In the genomic region with DNA sequence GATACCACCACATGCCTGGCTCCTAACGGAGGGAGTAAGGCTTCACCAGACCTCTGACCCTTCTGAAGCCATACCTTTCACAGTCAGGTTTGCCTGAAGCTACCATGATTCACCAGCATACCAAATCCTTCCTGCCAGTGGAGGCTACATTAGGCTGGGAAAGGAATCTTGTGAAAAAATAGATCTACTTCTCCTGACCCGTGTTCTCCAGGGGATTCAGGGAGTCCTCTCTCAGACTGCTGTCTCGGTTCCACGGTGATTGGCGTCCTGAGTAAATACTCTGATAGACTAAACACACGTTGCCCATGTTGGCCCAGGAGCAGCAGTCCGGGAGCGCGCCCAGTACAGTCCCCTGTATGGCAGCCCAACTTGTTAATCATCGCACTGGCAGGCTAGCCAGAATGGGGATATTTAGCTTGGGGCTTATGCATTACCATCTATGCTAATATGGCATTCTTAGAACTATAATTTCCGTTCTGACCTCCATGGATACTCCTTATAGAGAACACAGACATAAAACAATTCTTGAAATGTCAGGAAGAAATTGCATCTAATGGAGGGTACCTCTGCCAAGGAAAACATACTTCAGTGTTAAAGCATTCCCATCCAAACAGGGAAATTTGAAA, we compare ENCODE assay signal across 22 cellular contexts.
DNase-seq lines count a peak whose midpoint lies in the region; ATAC-seq and TF ChIP-seq lines count a peak whose summit lies in the region.
"Had no signal": no experiment of that assay in that cellular context is flagged by ENCODE, and none has a peak within 500 bp of the region (broad histone marks: within the 10 kb centered on the region; RNA-seq: fewer than 3 reads in every experiment).

No MANE protein-coding gene starts in this region.

- H3K4me1 ChIP-seq in adipocyte (ENCODE audit: control insufficient read depth, insufficient read depth, low read length): peaks cover 42% of the 10 kb centered on the region

- H3K36me3 ChIP-seq in adipocyte (ENCODE audit: control insufficient read depth, insufficient read depth, low read length, severe bottlenecking): no peaks in the 10 kb centered on the region
- H3K36me3 ChIP-seq: cardiac muscle cell, suprapubic skin had no signal

- no peak overlapping the region for H3K9ac ChIP-seq in adipocyte (ENCODE audit: low read length)

- POLR2A ChIA-PET in AG04449 (lab: Yijun Ruan, JAX): no interaction called here

- H3K9me3 Mint-ChIP-seq in mesothelial cell of epicardium: no peaks in the 10 kb centered on the region
- H3K9me3 Mint-ChIP-seq: CD4-positive, alpha-beta memory T cell; natural killer cell had no signal

- H3K4me3 ChIP-seq in AG04449 (ENCODE audit: low read depth, low read length): no peak overlapping the region
- no peak overlapping the region for H3K4me3 ChIP-seq in adipocyte (ENCODE audit: low read length)
- no peak overlapping the region for H3K4me3 ChIP-seq in fibroblast of pulmonary artery (replicated peaks; ENCODE audit: low read depth, low read length)
- H3K4me3 ChIP-seq: A549, cardiac muscle cell, suprapubic skin had no signal

- peaks cover 73% of the 10 kb centered on the region for H3K4me1 Mint-ChIP-seq in mesothelial cell of epicardium
- H3K4me1 Mint-ChIP-seq: CD4-positive, alpha-beta memory T cell; natural killer cell had no signal

- H3K4me3 Mint-ChIP-seq in mesothelial cell of epicardium: no peak overlapping the region
- H3K4me3 Mint-ChIP-seq: CD4-positive, alpha-beta memory T cell; natural killer cell had no signal

- TF ChIP-seq CTCF in AG04449 (IDR thresholded peaks at IDR 0.05; ENCODE audit: insufficient read depth, low read length, missing control alignments) (no peak), fibroblast of pulmonary artery (IDR thresholded peaks at IDR 0.05; ENCODE audit: low read length, missing control alignments) (no peak), mesothelial cell of epicardium (IDR thresholded peaks at IDR 0.05; ENCODE audit: unreplicated experiment) (no peak)

- peaks cover 7% of the 10 kb centered on the region for H3K36me3 Mint-ChIP-seq in mesothelial cell of epicardium
- H3K36me3 Mint-ChIP-seq: CD4-positive, alpha-beta memory T cell; natural killer cell had no signal

- H3K27ac Mint-ChIP-seq in mesothelial cell of epicardium: peak overlapping the region; percentile 83
- H3K27ac Mint-ChIP-seq: CD4-positive, alpha-beta memory T cell; natural killer cell had no signal

- no peaks in the 10 kb centered on the region for H3K9me3 ChIP-seq in adipocyte (ENCODE audit: control insufficient read depth, low read length)
- H3K9me3 ChIP-seq: A549, suprapubic skin had no signal

- no peak for ATAC-seq in GM21619 (IDR thresholded peaks at IDR 0.05; ENCODE audit: unreplicated experiment)
- ATAC-seq: activated CD4-positive, CD25-positive, alpha-beta regulatory T cell treated with anti-CD3 and anti-CD28 coated beads, Interleukin-2, amount 50 U/mL, for 24 hours; natural killer cell had no signal

- no peaks in the 10 kb centered on the region for H3K27me3 ChIP-seq in adipocyte (replicated peaks; ENCODE audit: control insufficient read depth, insufficient read depth, low read length)
- H3K27me3 ChIP-seq: cardiac muscle cell, suprapubic skin had no signal

- no peaks in the 10 kb centered on the region for H3K27me3 Mint-ChIP-seq in mesothelial cell of epicardium (ENCODE audit: low read depth)

- CTCF ChIA-PET in AG04449 (lab: Yijun Ruan, JAX): interaction anchor here (1.0 to 2.3 kb wide), 2 partner anchors 190 to 255 kb away, joined by 3 to 5 read pairs; no protein-coding TSS in a partner anchor

- DNase-seq in AG04449 (ENCODE audit: low read depth, low spot score) (peak; percentile 45), adipocyte (ENCODE audit: low read depth) (peak; percentile 49), fibroblast of pulmonary artery (ENCODE audit: low read depth) (peak; percentile 28), mesothelial cell of epicardium (ENCODE audit: low spot score in 2 of 2, unreplicated experiment in 2 of 2) (no peak), NCI-H69 (lab: John Stamatoyannopoulos, UW) (no peak)
- DNase-seq in activated CD8-positive, alpha-beta memory T cell treated with anti-CD3 and anti-CD28 coated beads, Interleukin-2, amount 50 U/mL, for 4 hours: no peak
- DNase-seq in stimulated activated CD4-positive, alpha-beta T cell treated with anti-CD3 and anti-CD28 coated beads, Interleukin-4, amount 100 ng/mL, for 1 hour: no peak
- DNase-seq: activated naive CD4-positive, alpha-beta T cell treated with Interleukin-2 at 50 U/mL for 16 hours; CD4-positive, alpha-beta memory T cell; GDM1; hypothalamus; natural killer cell; NCI-H187 treated with DMSO at 0.1 percent for 48 hours; NCI-H748 treated with DMSO at 0.1 percent for 48 hours; retina; stimulated activated CD4-positive, alpha-beta T cell treated with anti-CD3 and anti-CD28 coated beads, Interleukin-1b, Interleukin-23, amount 100 ng/mL, for 48 hours; T-helper 2 cell had no signal

Comparison
In these comparisons a context has a peak if more than half of its experiments do, and no peak if none do; other contexts are left out.
1. DNase-seq: peak in AG04449 (single experiment), adipocyte (single experiment) and fibroblast of pulmonary artery (single experiment); none in mesothelial cell of epicardium (0 of 2), activated CD8-positive, alpha-beta memory T cell treated with anti-CD3 and anti-CD28 coated beads, Interleukin-2, amount 50 U/mL, for 4 hours (single experiment), NCI-H69 (single experiment) and stimulated activated CD4-positive, alpha-beta T cell treated with anti-CD3 and anti-CD28 coated beads, Interleukin-4, amount 100 ng/mL, for 1 hour (single experiment).